24 cellular contexts compared by ENCODE assay signal in genomic region chr5:138053554-138053953, GRCh38. TPM values are rescaled to one million over a fixed set of nuclear protein-coding genes. Genes with fewer than 3 reads are reported as not detected.
DNase-seq lines count a peak whose midpoint lies in the region; ATAC-seq, FAIRE-seq and TF ChIP-seq lines count a peak whose summit lies in the region.
"Had no signal": no experiment of that assay in that cellular context is flagged by ENCODE, and none has a peak within 500 bp of the region (broad histone marks: within the 10 kb centered on the region; RNA-seq: fewer than 3 reads in every experiment).

No MANE protein-coding gene starts in this region.

- H3K36me3 Mint-ChIP-seq in activated T-helper 17 cell treated with anti-CD3 and anti-CD28 coated beads, Interleukin-2, amount 50 U/mL, for 72 hours (ENCODE audit: low read depth) = no peaks in the 10 kb centered on the region
- no peaks in the 10 kb centered on the region for H3K36me3 Mint-ChIP-seq in endodermal cell (ENCODE audit: low read depth)
- H3K36me3 Mint-ChIP-seq: IgD-negative memory B cell had no signal

- H3K4me1 ChIP-seq in A549 (no peaks in the 10 kb centered on the region), HEK293 (ENCODE audit: control insufficient read depth, insufficient read depth, low read length) (no peaks in the 10 kb centered on the region), endodermal cell (ENCODE audit: control insufficient read depth, insufficient read depth, low read length) (no peaks in the 10 kb centered on the region)

- TF ChIP-seq POLR2A in A549 (IDR thresholded peaks at IDR 0.05; ENCODE audit: low read length) = no peak

- peak overlapping the region; percentile 52 for H3K27ac Mint-ChIP-seq in activated T-helper 17 cell treated with anti-CD3 and anti-CD28 coated beads, Interleukin-2, amount 50 U/mL, for 72 hours
- H3K27ac Mint-ChIP-seq in endodermal cell = no peak overlapping the region
- H3K27ac Mint-ChIP-seq: IgD-negative memory B cell had no signal

- CTCF ChIA-PET in A549 (lab: Yijun Ruan, JAX) (interaction anchor here (0.8 to 18.0 kb wide), 6 partner anchors 9 to 163 kb away, joined by 3 to 402 read pairs (median 6); partner anchors contain the start of gene FAM13B), HEK293 (lab: Yijun Ruan, JAX) (interaction anchor here (0.6 to 5.4 kb wide), 6 partner anchors 10 to 69 kb away, joined by 3 to 35 read pairs (median 7); no protein-coding TSS in a partner anchor)

- no peaks in the 10 kb centered on the region for H3K27me3 Mint-ChIP-seq in activated T-helper 17 cell treated with anti-CD3 and anti-CD28 coated beads, Interleukin-2, amount 50 U/mL, for 72 hours
- H3K27me3 Mint-ChIP-seq in endodermal cell (ENCODE audit: insufficient read depth) = peaks cover 67% of the 10 kb centered on the region
- H3K27me3 Mint-ChIP-seq: IgD-negative memory B cell had no signal

- no peak overlapping the region for H3K9ac ChIP-seq in endodermal cell (ENCODE audit: extremely low read depth, low read length, poor library complexity, severe bottlenecking)

- no peak for TF ChIP-seq RAD21 in A549 (conservative IDR thresholded peaks at IDR 0.05 in 1 of 2, IDR thresholded peaks at IDR 0.05 in 1 of 2)

- no peak for TF ChIP-seq EP300 in A549 (IDR thresholded peaks at IDR 0.05)

- H3K36me3 ChIP-seq in HEK293 (ENCODE audit: control insufficient read depth in 2 of 2, insufficient read depth in 1 of 2, low read length in 2 of 2) (no peaks in the 10 kb centered on the region), endodermal cell (ENCODE audit: control insufficient read depth, insufficient read depth, low read length) (no peaks in the 10 kb centered on the region)

- H3K9me3 ChIP-seq in A549 = no peaks in the 10 kb centered on the region
- no peaks in the 10 kb centered on the region for H3K9me3 ChIP-seq in HEK293 (ENCODE audit: control insufficient read depth, insufficient read depth, low read depth, low read length)
- no peaks in the 10 kb centered on the region for H3K9me3 ChIP-seq in endodermal cell (ENCODE audit: control insufficient read depth, low read length)

- no peak for FAIRE-seq in A549 (lab: Jason Lieb, UNC)
- FAIRE-seq: RCC 7860 had no signal

- H3K4me3 Mint-ChIP-seq in activated T-helper 17 cell treated with anti-CD3 and anti-CD28 coated beads, Interleukin-2, amount 50 U/mL, for 72 hours = peak overlapping the region; percentile 27
- H3K4me3 Mint-ChIP-seq in endodermal cell = no peak overlapping the region
- H3K4me3 Mint-ChIP-seq: IgD-negative memory B cell had no signal

- POLR2A ChIA-PET in A549 (lab: Yijun Ruan, JAX) (no interaction called here), HEK293 (lab: Yijun Ruan, JAX) (no interaction called here)

- H3K27me3 ChIP-seq in endodermal cell (ENCODE audit: control insufficient read depth, insufficient read depth, low read length, poor library complexity, severe bottlenecking) = peaks cover 53% of the 10 kb centered on the region

- no peak overlapping the region for H3K4me2 ChIP-seq in A549

- ATAC-seq in A549 = no peak
- ATAC-seq in activated T-helper 17 cell treated with anti-CD3 and anti-CD28 coated beads, Interleukin-2, amount 50 U/mL, for 72 hours (replicated peaks) = peak; percentile 34
- ATAC-seq in GM18519 (IDR thresholded peaks at IDR 0.05; ENCODE audit: low FRiP score, unreplicated experiment) = no peak
- ATAC-seq: Right ventricle myocardium inferior had no signal

- TF ChIP-seq CTCF in A549 (IDR thresholded peaks at IDR 0.05) (no peak), HEK293 (tag by site-specific recombination; IDR thresholded peaks at IDR 0.05) (no peak), endodermal cell (conservative IDR thresholded peaks at IDR 0.05) (no peak)

- H3K9me3 Mint-ChIP-seq in activated T-helper 17 cell treated with anti-CD3 and anti-CD28 coated beads, Interleukin-2, amount 50 U/mL, for 72 hours = no peaks in the 10 kb centered on the region
- no peaks in the 10 kb centered on the region for H3K9me3 Mint-ChIP-seq in endodermal cell
- H3K9me3 Mint-ChIP-seq: IgD-negative memory B cell had no signal

- H3K27ac ChIP-seq in A549 (no peak overlapping the region), HEK293 (ENCODE audit: extremely low read depth, low read depth, low read length) (no peak overlapping the region), endodermal cell (ENCODE audit: low read depth, low read length) (no peak overlapping the region)
- H3K27ac ChIP-seq: C4-2B, HL-60 had no signal

- WGBS in A549 (ENCODE audit: missing lambda C conversion rate) = 60% methylated on average over 3 of the region's 3 CpGs
- 88 to 93% methylated on average over 3 of the region's 3 CpGs for WGBS in endodermal cell (ENCODE audit: insufficient coverage in 1 of 2, insufficient read length in 1 of 2), 2 experiments

- DNase-seq in A549 (ENCODE audit: low read depth in 1 of 2, low spot score in 1 of 2) (no peak), endodermal cell (peak; percentile 32), activated gamma-delta T cell (lab: John Stamatoyannopoulos, UW) (no peak), OCI-M2 (lab: John Stamatoyannopoulos, UW; ENCODE audit: unreplicated experiment) (no peak), cerebellum (ENCODE audit: low spot score) (no peak)
- DNase-seq: AML-193, DMS79, H7, NCI-H1105, NCI-H1694, NCI-H2081 treated with DMSO at 0.1 percent for 48 hours, NCI-H446 treated with DMSO at 0.1 percent for 48 hours, NCI-H69 had no signal

- peaks cover 11% of the 10 kb centered on the region for H3K4me1 Mint-ChIP-seq in activated T-helper 17 cell treated with anti-CD3 and anti-CD28 coated beads, Interleukin-2, amount 50 U/mL, for 72 hours
- H3K4me1 Mint-ChIP-seq in endodermal cell = no peaks in the 10 kb centered on the region

- H3K4me3 ChIP-seq in A549 = no peak overlapping the region
- no peak overlapping the region for H3K4me3 ChIP-seq in HEK293 (ENCODE audit: low read depth, low read length)
- H3K4me3 ChIP-seq in endodermal cell (ENCODE audit: low read length) = no peak overlapping the region

TF ChIP-seq in A549, 52 proteins besides CTCF, POLR2A, EP300 and RAD21:
- TF ChIP-seq FOSL2 (IDR thresholded peaks at IDR 0.05) = no peak
- TF ChIP-seq FOSL2 (CRISPR knock-in tag; IDR thresholded peaks at IDR 0.05) = no peak
- TF ChIP-seq HOXA7 (CRISPR knock-in tag; IDR thresholded peaks at IDR 0.05) = no peak
- TF ChIP-seq PHF8 (IDR thresholded peaks at IDR 0.05; ENCODE audit: borderline replicate concordance, low read depth) = no peak
- TF ChIP-seq POLR2AphosphoS2 (conservative IDR thresholded peaks at IDR 0.05; ENCODE audit: low read length) = no peak
- peak; percentile 84 for TF ChIP-seq MAFK (IDR thresholded peaks at IDR 0.05; ENCODE audit: partially characterized antibody)
- TF ChIP-seq JUNB (IDR thresholded peaks at IDR 0.05) = no peak
- no peak for TF ChIP-seq TP53 (CRISPR knock-in tag; IDR thresholded peaks at IDR 0.05)
- no peak for TF ChIP-seq PBX3 (IDR thresholded peaks at IDR 0.05)

TF ChIP-seq in HEK293, 187 proteins besides CTCF, POLR2A, EP300 and RAD21:
- TF ChIP-seq ZNF121 (tag by site-specific recombination; IDR thresholded peaks at IDR 0.05) (0 out of 2 replicates have a peak, but pooled peaks have one; percentile 26), ZBTB48 (tag by site-specific recombination; IDR thresholded peaks at IDR 0.05) (no peak), SP7 (tag by site-specific recombination; IDR thresholded peaks at IDR 0.05) (no peak)

RNA-seq across cellular contexts. Expression of gene FAM13B, which starts 20.7 kb away (rescaled TPM):
- polyA plus RNA-seq in A549 (2011; rRNA removed) (12.2 and 15.1 TPM in 2 replicates), A549 (2017; fragmentation: RNase III; extraction: RNeasy Plus Mini Kit Qiagen cat#74134 plus additional on column Dnase treatment) (14.9 to 17.4 TPM (median 15.4 TPM) in 3 replicates)
- polyA plus RNA-seq in A549 (2012; cell fraction: cytosol; rRNA removed) = 4.5 and 5.3 TPM in 2 replicates
- 5.6 and 9.1 TPM in 2 replicates for polyA plus RNA-seq in A549 (2012; cell fraction: nucleus; rRNA removed)
- 13.9 and 15.4 TPM in 2 replicates for polyA minus RNA-seq in A549 (2011; rRNA and poly(A)+ RNA removed)
- total RNA-seq in activated T-helper 17 cell treated with anti-CD3 and anti-CD28 coated beads, Interleukin-2, amount 50 U/mL, for 72 hours = 10 to 100 TPM; 24.4 to 30.1 TPM
- total RNA-seq in endodermal cell (10 to 100 TPM; 22.9 to 28.7 TPM), cerebellum (94.5 TPM)
- polyA plus RNA-seq in endodermal cell (2013, experiment 1 of 2) = 20.5 TPM
- polyA plus RNA-seq in endodermal cell (2013, experiment 2 of 2) = 20.1 TPM

RNA-seq across cellular contexts. Expression of gene WNT8A, which starts 30.3 kb away (rescaled TPM):
- not detected in 2 replicates for polyA plus RNA-seq in A549 (2011; rRNA removed)
- polyA plus RNA-seq in A549 (2012; cell fraction: cytosol; rRNA removed) = not detected in 2 replicates
- polyA plus RNA-seq in A549 (2012; cell fraction: nucleus; rRNA removed) = not detected in 2 replicates
- not detected in 3 replicates for polyA plus RNA-seq in A549 (2017; fragmentation: RNase III; extraction: RNeasy Plus Mini Kit Qiagen cat#74134 plus additional on column Dnase treatment)
- polyA minus RNA-seq in A549 (2011; rRNA and poly(A)+ RNA removed) = not detected in 2 replicates
- total RNA-seq in activated T-helper 17 cell treated with anti-CD3 and anti-CD28 coated beads, Interleukin-2, amount 50 U/mL, for 72 hours = not detected
- 1 to 10 TPM in 1 of 2 donors, under 1 TPM in 1; 0.49 to 2.2 TPM for total RNA-seq in endodermal cell
- 0.39 TPM for polyA plus RNA-seq in endodermal cell (2013, experiment 1 of 2)
- 0.62 TPM for polyA plus RNA-seq in endodermal cell (2013, experiment 2 of 2)
- total RNA-seq in cerebellum = not detected
- total RNA-seq: HT1080, LHCN-M2, Right ventricle myocardium inferior, SK-MEL-5 had no signal
- polyA plus RNA-seq: IgD-negative memory B cell had no signal
